In the genomic region with DNA sequence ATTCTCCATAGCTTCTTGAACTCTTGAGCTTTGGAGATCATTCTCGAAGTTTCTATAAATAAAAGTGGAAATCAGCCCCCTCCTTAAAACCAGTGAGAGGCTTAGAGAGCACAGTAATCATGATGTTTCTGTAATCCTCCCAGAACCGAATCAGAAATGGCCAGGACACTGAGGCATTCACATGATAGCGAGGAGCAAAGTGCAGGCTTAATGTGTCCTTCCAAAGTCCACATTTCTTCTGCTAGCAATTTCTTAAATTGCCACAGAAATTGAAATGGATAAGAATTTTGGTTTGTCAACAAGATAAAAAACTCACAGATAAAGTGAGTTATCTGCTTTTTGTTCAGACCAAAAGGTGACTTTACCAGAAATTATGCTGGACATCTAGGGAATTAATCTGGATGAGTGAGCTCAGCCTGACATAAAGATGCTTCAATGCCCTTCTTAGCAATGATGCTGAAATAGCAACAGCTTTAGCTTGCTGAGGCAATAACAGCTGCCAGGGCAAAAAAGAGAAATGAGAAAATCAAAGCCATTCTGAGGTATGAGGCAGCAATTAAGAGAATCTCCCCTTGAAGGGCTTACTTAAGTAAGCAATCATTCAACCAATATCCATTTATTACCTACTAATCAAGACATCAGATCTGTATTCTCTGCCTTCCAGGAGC, we compare ENCODE assay signal across 18 cellular contexts.
A peak's percentile ranks its signal among the peaks of the same experiment; 100 is the strongest.
DNase-seq lines count a peak whose midpoint lies in the region; ATAC-seq and TF ChIP-seq lines count a peak whose summit lies in the region.
"Had no signal": no experiment of that assay in that cellular context is flagged by ENCODE, and none has a peak within 500 bp of the region (broad histone marks: within the 10 kb centered on the region; RNA-seq: fewer than 3 reads in every experiment).

No MANE protein-coding gene starts in this region.

- H3K9ac ChIP-seq in liver (ENCODE audit: low read depth in 1 of 2, low read length in 2 of 2): no peak overlapping the region

- intact Hi-C loops in spleen (cut with DNase I; ENCODE audit: low total_unique reads): no loop called here

- TF ChIP-seq CTCF in brain (conservative IDR thresholded peaks at IDR 0.05): no peak
- TF ChIP-seq CTCF in liver (IDR thresholded peaks at IDR 0.05; ENCODE audit: low read depth, low read length, missing input control): no peak
- no peak for TF ChIP-seq CTCF in spleen (IDR thresholded peaks at IDR 0.05 in 8 of 11, conservative IDR thresholded peaks at IDR 0.05 in 3 of 11)
- TF ChIP-seq CTCF in suprapubic skin (IDR thresholded peaks at IDR 0.05): no peak

- peak; percentile 14 to 17 for DNase-seq in NOMO-1 (lab: John Stamatoyannopoulos, UW; ENCODE audit: unreplicated experiment in 2 of 2)
- no peak for DNase-seq in NOMO-1 treated with dmso at 0.1 percent for 144 hours (lab: John Stamatoyannopoulos, UW; ENCODE audit: unreplicated experiment)
- no peak for DNase-seq in spleen
- no peak for DNase-seq in suprapubic skin (ENCODE audit: low spot score in 2 of 2)
- no peak for DNase-seq in stimulated activated naive B cell treated with anti-CD40 and anti-IgM and Interleukin-4, amounts not matched to agents 10 μg/mL and 1 μg/mL and 100 μg/mL, for 72 hours
- DNase-seq: 8988T, DMS79 treated with DMSO at 0.1 percent for 48 hours, HCEC 1CT, Karpas-422, NCI-H1105 treated with DMSO at 0.1 percent for 48 hours, NCI-H1694 treated with DMSO at 0.1 percent for 48 hours, NCI-H774 had no signal

- H3K9me3 ChIP-seq in liver (ENCODE audit: control insufficient read depth in 4 of 4, low read length in 3 of 4): no peaks in the 10 kb centered on the region
- H3K9me3 ChIP-seq in spleen: no peaks in the 10 kb centered on the region
- no peaks in the 10 kb centered on the region for H3K9me3 ChIP-seq in suprapubic skin
- H3K9me3 ChIP-seq: SJSA1 had no signal

- 46% methylated on average over 3 of the region's 3 CpGs for WGBS in liver
- 81 to 90% (median 88%) methylated on average over 3 of the region's 3 CpGs for WGBS in spleen, 5 donors
- WGBS in suprapubic skin: 82% methylated on average over 3 of the region's 3 CpGs

- peaks cover 12% of the 10 kb centered on the region for H3K4me1 Mint-ChIP-seq in brain
- no peaks in the 10 kb centered on the region for H3K4me1 Mint-ChIP-seq in stimulated activated naive B cell treated with anti-CD40 and anti-IgM and Interleukin-4, amounts not matched to agents 10 μg/mL and 1 μg/mL and 100 μg/mL, for 72 hours
- H3K4me1 Mint-ChIP-seq: CD14-positive monocyte, IgD-negative memory B cell had no signal

- TF ChIP-seq POLR2A in spleen (IDR thresholded peaks at IDR 0.05) (no peak), suprapubic skin (IDR thresholded peaks at IDR 0.05) (no peak)

- H3K27ac ChIP-seq in liver (ENCODE audit: low read depth in 1 of 2, low read length in 2 of 2) (peak overlapping the region; percentile 22 to 40), spleen (no peak overlapping the region), suprapubic skin (no peak overlapping the region)
- H3K27ac ChIP-seq: SJSA1 had no signal

- H3K36me3 ChIP-seq in liver (ENCODE audit: control insufficient read depth in 4 of 4, insufficient read depth in 3 of 4, low read depth in 1 of 4, low read length in 3 of 4) (no peaks in the 10 kb centered on the region), spleen (no peaks in the 10 kb centered on the region), suprapubic skin (no peaks in the 10 kb centered on the region)
- H3K36me3 ChIP-seq: SJSA1 had no signal

- H3K4me1 ChIP-seq in liver (ENCODE audit: control insufficient read depth in 4 of 4, insufficient read depth in 4 of 4, low read length in 3 of 4): peaks cover 5 to 18% (median 8%) of the 10 kb centered on the region in 4 donors
- H3K4me1 ChIP-seq in spleen: no peaks in the 10 kb centered on the region
- no peaks in the 10 kb centered on the region for H3K4me1 ChIP-seq in suprapubic skin
- H3K4me1 ChIP-seq: SJSA1 had no signal

- no peak for ATAC-seq in activated CD4-positive, CD25-positive, alpha-beta regulatory T cell treated with anti-CD3 and anti-CD28 coated beads, Interleukin-2, amount 50 U/mL, for 24 hours
- no peak for ATAC-seq in stimulated activated naive B cell treated with anti-CD40 and anti-IgM and Interleukin-4, amounts not matched to agents 10 μg/mL and 1 μg/mL and 100 μg/mL, for 72 hours (replicated peaks)

- peaks cover 0 to 3% (median 0%) of the 10 kb centered on the region in 5 experiments for H3K9me3 Mint-ChIP-seq in brain
- no peaks in the 10 kb centered on the region for H3K9me3 Mint-ChIP-seq in stimulated activated naive B cell treated with anti-CD40 and anti-IgM and Interleukin-4, amounts not matched to agents 10 μg/mL and 1 μg/mL and 100 μg/mL, for 72 hours

- H3K36me3 Mint-ChIP-seq in brain: no peaks in the 10 kb centered on the region
- H3K36me3 Mint-ChIP-seq in stimulated activated naive B cell treated with anti-CD40 and anti-IgM and Interleukin-4, amounts not matched to agents 10 μg/mL and 1 μg/mL and 100 μg/mL, for 72 hours: no peaks in the 10 kb centered on the region
- H3K36me3 Mint-ChIP-seq: CD14-positive monocyte had no signal

- H3K27me3 ChIP-seq in liver (ENCODE audit: control insufficient read depth in 4 of 4, insufficient read depth in 4 of 4, low read length in 3 of 4) (no peaks in the 10 kb centered on the region), spleen (replicated peaks in 1 of 7) (peaks cover 0 to 10% (median 0%) of the 10 kb centered on the region in 7 donors), suprapubic skin (no peaks in the 10 kb centered on the region)

- no peak overlapping the region for H3K4me3 Mint-ChIP-seq in brain
- H3K4me3 Mint-ChIP-seq in stimulated activated naive B cell treated with anti-CD40 and anti-IgM and Interleukin-4, amounts not matched to agents 10 μg/mL and 1 μg/mL and 100 μg/mL, for 72 hours: no peak overlapping the region
- H3K4me3 Mint-ChIP-seq: CD14-positive monocyte, IgD-negative memory B cell had no signal

- H3K27ac Mint-ChIP-seq in brain: peak overlapping the region in 3 of 5 experiments; percentile 28 to 47 (median 44)
- H3K27ac Mint-ChIP-seq in stimulated activated naive B cell treated with anti-CD40 and anti-IgM and Interleukin-4, amounts not matched to agents 10 μg/mL and 1 μg/mL and 100 μg/mL, for 72 hours: no peak overlapping the region
- H3K27ac Mint-ChIP-seq: CD14-positive monocyte, IgD-negative memory B cell had no signal

- no peak overlapping the region for H3K4me3 ChIP-seq in liver (ENCODE audit: low read depth in 1 of 3, low read length in 3 of 3)
- no peak overlapping the region for H3K4me3 ChIP-seq in spleen
- no peak overlapping the region for H3K4me3 ChIP-seq in suprapubic skin
- H3K4me3 ChIP-seq: SJSA1 had no signal

- TF ChIP-seq RAD21 in liver (IDR thresholded peaks at IDR 0.05): peak; percentile 32 to 43

- H3K27me3 Mint-ChIP-seq in brain: peaks cover 5% of the 10 kb centered on the region
- H3K27me3 Mint-ChIP-seq in stimulated activated naive B cell treated with anti-CD40 and anti-IgM and Interleukin-4, amounts not matched to agents 10 μg/mL and 1 μg/mL and 100 μg/mL, for 72 hours: peaks cover 6 to 14% of the 10 kb centered on the region in 2 donors

- TF ChIP-seq EP300 in suprapubic skin (IDR thresholded peaks at IDR 0.05): no peak

TF ChIP-seq in liver, 16 proteins besides CTCF, POLR2A, EP300 and RAD21 (continues in another document):
- peak; percentile 65 to 68 for TF ChIP-seq RXRA (IDR thresholded peaks at IDR 0.05)
- no peak for TF ChIP-seq NR2F2 (IDR thresholded peaks at IDR 0.05)
- no peak for TF ChIP-seq FOXA2 (IDR thresholded peaks at IDR 0.05)
- peak; percentile 97 for TF ChIP-seq SP1 (IDR thresholded peaks at IDR 0.05)
- TF ChIP-seq TAF1 (conservative IDR thresholded peaks at IDR 0.05): no peak
- TF ChIP-seq EGR1 (IDR thresholded peaks at IDR 0.05; ENCODE audit: low read depth in 2 of 2): no peak
- peak; percentile 99 to 100 for TF ChIP-seq HNF4A (conservative IDR thresholded peaks at IDR 0.05)
- TF ChIP-seq MAX (IDR thresholded peaks at IDR 0.05): no peak
- TF ChIP-seq GABPA (IDR thresholded peaks at IDR 0.05 in 1 of 2, conservative IDR thresholded peaks at IDR 0.05 in 1 of 2): no peak
- TF ChIP-seq HNF4G (IDR thresholded peaks at IDR 0.05): peak; percentile 98
- peak; percentile 26 to 68 for TF ChIP-seq JUND (IDR thresholded peaks at IDR 0.05)
- TF ChIP-seq REST (IDR thresholded peaks at IDR 0.05): peak; percentile 50
- TF ChIP-seq FOXA1 (IDR thresholded peaks at IDR 0.05): no peak

Comparison
In these comparisons a context has a peak if more than half of its experiments do, and no peak if none do; other contexts are left out.
1. DNase-seq: peak in NOMO-1 (2 of 2); none in NOMO-1 treated with dmso at 0.1 percent for 144 hours (single experiment), spleen (single experiment), suprapubic skin (0 of 2) and stimulated activated naive B cell treated with anti-CD40 and anti-IgM and Interleukin-4, amounts not matched to agents 10 μg/mL and 1 μg/mL and 100 μg/mL, for 72 hours (single experiment).
2. H3K27ac ChIP-seq: peak in liver (2 of 2); none in spleen (0 of 8) and suprapubic skin (single experiment).